In the genomic region with DNA sequence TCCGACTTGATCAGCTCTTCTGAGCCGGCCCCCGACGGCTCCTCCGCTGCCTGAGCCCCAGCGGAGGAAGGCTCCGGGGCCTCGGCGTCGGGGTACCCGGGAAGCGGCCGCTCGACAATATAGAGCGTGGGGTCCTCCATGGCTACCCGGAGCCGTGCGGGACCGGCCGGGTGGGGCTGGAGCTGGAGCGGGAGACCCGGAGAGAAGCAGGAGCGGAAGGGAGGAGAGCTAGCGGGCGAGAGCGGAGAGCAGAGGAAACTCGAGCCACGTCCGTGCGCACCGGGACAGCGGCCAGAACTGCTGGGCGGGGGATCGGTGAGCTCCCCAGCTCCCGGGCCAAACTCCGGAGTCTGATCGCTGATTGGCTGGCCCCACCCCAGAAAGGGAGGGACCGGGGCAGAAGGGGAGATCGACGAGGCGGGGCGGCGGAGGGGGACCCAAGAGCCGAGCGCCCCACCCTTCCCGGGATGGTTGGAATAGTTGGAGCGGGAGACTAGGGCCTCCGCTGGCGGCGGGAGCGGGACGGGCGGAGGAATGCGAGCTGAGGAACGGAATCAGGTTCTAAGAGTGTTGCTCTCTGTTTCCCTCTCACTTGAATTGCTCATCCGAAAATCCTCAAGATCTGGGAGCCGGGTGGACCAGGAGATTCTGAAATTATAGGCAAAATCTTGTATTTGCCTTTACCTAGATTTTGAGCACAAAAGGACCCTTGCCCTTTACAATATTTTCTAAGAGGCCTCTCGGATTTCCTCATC, we compare ENCODE assay signal across 8 cellular contexts. TPM values are rescaled to one million over a fixed set of nuclear protein-coding genes. Genes with fewer than 3 reads are reported as not detected.
DNase-seq lines count a peak whose midpoint lies in the region; ATAC-seq, FAIRE-seq and TF ChIP-seq lines count a peak whose summit lies in the region.

A gene with protein sequence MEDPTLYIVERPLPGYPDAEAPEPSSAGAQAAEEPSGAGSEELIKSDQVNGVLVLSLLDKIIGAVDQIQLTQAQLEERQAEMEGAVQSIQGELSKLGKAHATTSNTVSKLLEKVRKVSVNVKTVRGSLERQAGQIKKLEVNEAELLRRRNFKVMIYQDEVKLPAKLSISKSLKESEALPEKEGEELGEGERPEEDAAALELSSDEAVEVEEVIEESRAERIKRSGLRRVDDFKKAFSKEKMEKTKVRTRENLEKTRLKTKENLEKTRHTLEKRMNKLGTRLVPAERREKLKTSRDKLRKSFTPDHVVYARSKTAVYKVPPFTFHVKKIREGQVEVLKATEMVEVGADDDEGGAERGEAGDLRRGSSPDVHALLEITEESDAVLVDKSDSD (minus strand): TSS at position 299 of the 755 bp plus-strand sequence. CDS start 159 bp downstream, at position 140.

- peak within 1 kb of the TSS; percentile 75 for H3K27ac Mint-ChIP-seq in central memory CD8-positive, alpha-beta T cell (ENCODE audit: low read depth)

- H3K36me3 ChIP-seq in iPS-15b (ENCODE audit: control insufficient read depth, insufficient read depth, low read length): no peaks in the 10 kb centered on the region

- H3K4me1 ChIP-seq in iPS-15b (ENCODE audit: control insufficient read depth, insufficient read depth, low read length): peaks cover 9% of the 10 kb centered on the region

- CTCF ChIA-PET in AG04450 (lab: Charles Lee): interaction anchor here (0.9 to 1.7 kb wide), 8 partner anchors 9 to 201 kb away, joined by 3 to 6 read pairs (median 4); a partner anchor contains a TSS

- peak within 1 kb of the TSS; percentile 77 for H3K4me3 Mint-ChIP-seq in central memory CD8-positive, alpha-beta T cell

- peaks cover 12% of the 10 kb centered on the region; the same call in 1 of the 2 replicates for H3K9me3 ChIP-seq in AG04450 (ENCODE audit: control insufficient read depth, insufficient read depth, low read length)
- H3K9me3 ChIP-seq in iPS-15b (ENCODE audit: control insufficient read depth, insufficient read depth, low read length): no peaks in the 10 kb centered on the region

- peak within 1 kb of the TSS; percentile 96 for H3K27ac ChIP-seq in AG04450 (ENCODE audit: low read depth, low read length)

- in situ Hi-C loops in GM13977 (cut with MboI; ENCODE audit: low pct_unique_long_range_greater_than_20kb, low sequenced_read_pairs, unreplicated experiment): no loop called here

- POLR2A ChIA-PET in AG04450 (lab: Yijun Ruan, JAX): interaction anchor here (0.7 to 2.1 kb wide), 27 partner anchors 8 to 175 kb away, joined by 3 to 68 read pairs (median 7); a partner anchor contains a TSS

- no peaks in the 10 kb centered on the region for H3K9me3 Mint-ChIP-seq in central memory CD8-positive, alpha-beta T cell

- H3K27me3 Mint-ChIP-seq in central memory CD8-positive, alpha-beta T cell: peaks cover 56% of the 10 kb centered on the region

- H3K4me3 ChIP-seq in AG04450 (ENCODE audit: low read depth, low read length): peak within 1 kb of the TSS; percentile 99
- peak within 1 kb of the TSS; percentile 95 for H3K4me3 ChIP-seq in iPS-15b (ENCODE audit: low read depth, low read length)

- peaks cover 3% of the 10 kb centered on the region for H3K36me3 Mint-ChIP-seq in central memory CD8-positive, alpha-beta T cell (ENCODE audit: insufficient read depth)

- DNase-seq in AG04450 (ENCODE audit: low read depth, low spot score) (peak; percentile 97), GM13977 (ENCODE audit: low spot score) (peak; percentile 75), RCC 7860 (ENCODE audit: low spot score) (peak; percentile 90), putamen (ENCODE audit: low spot score) (peak; percentile 91), T-helper 9 cell (no peak)
- no peak for DNase-seq in central memory CD8-positive, alpha-beta T cell (ENCODE audit: low spot score in 2 of 2)

- TF ChIP-seq CTCF in AG04450 (IDR thresholded peaks at IDR 0.05; ENCODE audit: low read depth, low read length): no peak
- no peak for TF ChIP-seq CTCF in GM13977 (IDR thresholded peaks at IDR 0.05; ENCODE audit: extremely low read depth, insufficient read depth, missing control alignments)

- peaks cover 8% of the 10 kb centered on the region for H3K4me1 Mint-ChIP-seq in central memory CD8-positive, alpha-beta T cell

- H3K27me3 ChIP-seq in AG04450 (ENCODE audit: control insufficient read depth, insufficient read depth, low read length) (no peaks in the 10 kb centered on the region), iPS-15b (ENCODE audit: control insufficient read depth, insufficient read depth, low read length) (peaks cover 9% of the 10 kb centered on the region)

- no peak for ATAC-seq in central memory CD8-positive, alpha-beta T cell (replicated peaks; ENCODE audit: extremely low read depth, poor library complexity, severe bottlenecking)
- ATAC-seq in HG02642 (IDR thresholded peaks at IDR 0.05; ENCODE audit: poor library complexity, unreplicated experiment): no peak

- peak; percentile 85 for FAIRE-seq in RCC 7860 (lab: Jason Lieb, UNC)

- H3K9ac ChIP-seq in iPS-15b (ENCODE audit: low read depth, low read length): peak within 1 kb of the TSS; percentile 85

RNA-seq across cellular contexts. Expression of the gene that starts here (rescaled TPM):
- polyA plus RNA-seq in AG04450 (2011; rRNA removed): 326 and 390 TPM in 2 replicates
- 252 and 273 TPM in 2 replicates for polyA minus RNA-seq in AG04450 (2011; rRNA and poly(A)+ RNA removed)

Comparison
In these comparisons a context has a peak if more than half of its experiments do, and no peak if none do; other contexts are left out.
1. DNase-seq: peak in AG04450 (single experiment), GM13977 (single experiment), RCC 7860 (single experiment) and putamen (single experiment); none in central memory CD8-positive, alpha-beta T cell (0 of 2) and T-helper 9 cell (single experiment).